ENCODE assay signal across 9 cellular contexts in the genomic region with DNA sequence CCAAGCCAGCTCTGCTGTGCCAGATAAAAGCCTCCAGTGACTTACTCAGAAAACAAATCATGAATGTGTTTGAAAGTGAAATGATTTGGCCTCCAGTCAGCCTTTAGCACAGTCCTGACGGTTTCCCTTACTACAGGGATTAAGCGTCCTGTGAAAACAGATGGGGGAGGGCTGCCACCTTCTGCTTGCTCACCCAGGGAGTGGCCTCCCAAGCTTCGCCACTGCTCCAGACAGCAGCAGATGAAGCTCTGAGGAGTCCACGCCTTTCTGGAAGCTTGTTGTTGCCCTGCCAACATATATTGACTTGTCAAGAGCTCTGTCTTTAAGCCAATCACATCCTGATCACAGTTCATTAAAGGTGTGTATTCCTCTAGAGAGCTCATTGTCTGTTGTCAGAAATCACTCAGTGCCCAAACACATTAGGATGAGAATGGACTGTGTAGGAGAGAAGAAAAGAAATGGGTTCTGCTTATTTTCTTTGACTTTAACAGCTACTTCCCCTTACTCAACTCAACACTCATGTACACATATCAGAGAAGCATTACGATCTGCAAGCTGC. TPM values are rescaled to one million over a fixed set of nuclear protein-coding genes. Genes with fewer than 3 reads are reported as not detected.
DNase-seq lines count a peak whose midpoint lies in the region; ATAC-seq and TF ChIP-seq lines count a peak whose summit lies in the region.
"Had no signal": no experiment of that assay in that cellular context is flagged by ENCODE, and none has a peak within 500 bp of the region (broad histone marks: within the 10 kb centered on the region; RNA-seq: fewer than 3 reads in every experiment).

No MANE protein-coding gene starts in this region.

- BruUV-seq in PC-9 (replicated peaks; lab: Mats Ljungman, UMichigan), result no TSS peak

- H4K20me1 ChIP-seq in PC-9 (ENCODE audit: insufficient read depth), result no peaks in the 10 kb centered on the region

- H3K9me3 ChIP-seq in PC-9 (ENCODE audit: insufficient read depth, low read depth) (no peaks in the 10 kb centered on the region; the same call in 1 of the 2 replicates), gastroesophageal sphincter (no peaks in the 10 kb centered on the region), sigmoid colon (no peaks in the 10 kb centered on the region)

- peak; percentile 57 for ATAC-seq in gastroesophageal sphincter
- no peak for ATAC-seq in GM18873 (IDR thresholded peaks at IDR 0.05; ENCODE audit: low FRiP score, unreplicated experiment)

- CTCF ChIA-PET in PC-9 (lab: Charles Lee), result interaction anchor here (0.6 to 1.4 kb wide), 4 partner anchors 18 to 323 kb away, joined by 3 to 7 read pairs (median 4); no protein-coding TSS in a partner anchor

- no peaks in the 10 kb centered on the region for H3K9me2 ChIP-seq in PC-9 (ENCODE audit: insufficient read depth)

- POLR2A ChIA-PET in PC-9 (lab: Charles Lee; ENCODE audit: unreplicated experiment), result interaction anchor here (0.5 to 0.9 kb wide), 7 partner anchors 28 to 323 kb away, joined by 3 to 16 read pairs (median 4); partner anchors contain the start of gene DAB2

- no peaks in the 10 kb centered on the region for H3K36me3 ChIP-seq in PC-9 (ENCODE audit: low read depth)
- no peaks in the 10 kb centered on the region for H3K36me3 ChIP-seq in gastroesophageal sphincter
- H3K36me3 ChIP-seq in sigmoid colon, result no peaks in the 10 kb centered on the region

- TF ChIP-seq POLR2A in gastroesophageal sphincter (IDR thresholded peaks at IDR 0.05) (no peak), sigmoid colon (IDR thresholded peaks at IDR 0.05) (no peak)

- peaks cover 35% of the 10 kb centered on the region for H3K4me1 ChIP-seq in PC-9 (replicated peaks; ENCODE audit: insufficient read depth)
- peaks cover 0 to 4% (median 0%) of the 10 kb centered on the region in 3 donors for H3K4me1 ChIP-seq in gastroesophageal sphincter
- H3K4me1 ChIP-seq in sigmoid colon, result peaks cover 0 to 6% (median 3%) of the 10 kb centered on the region in 4 donors

- no peak overlapping the region for H3K4me3 ChIP-seq in PC-9
- H3K4me3 ChIP-seq in gastroesophageal sphincter, result no peak overlapping the region
- H3K4me3 ChIP-seq in sigmoid colon, result no peak overlapping the region

- peak; percentile 47 for DNase-seq in HCEC 1CT
- peak; percentile 70 to 89 for DNase-seq in PC-9
- DNase-seq in sigmoid colon, result peak; percentile 64
- no peak for DNase-seq in activated effector memory CD4-positive, alpha-beta T cell treated with Interleukin-2 at 50 U/mL for 16 hours
- DNase-seq in DMS53 treated with DMSO at 0.1 percent for 48 hours (lab: John Stamatoyannopoulos, UW; ENCODE audit: unreplicated experiment), result no peak
- DNase-seq in NCI-H446 (lab: John Stamatoyannopoulos, UW), result no peak
- DNase-seq: effector CD8-positive, alpha-beta T cell had no signal

- WGBS in gastroesophageal sphincter (ENCODE audit: low coverage in 1 of 2), 2 donors, result 34 to 66% methylated on average over 2 to 5 of the region's 5 CpGs
- WGBS in sigmoid colon, 2 donors, result 18 to 53% methylated on average over 5 of the region's 5 CpGs

- no peak for TF ChIP-seq CTCF in PC-9 (conservative IDR thresholded peaks at IDR 0.05)
- TF ChIP-seq CTCF in gastroesophageal sphincter (IDR thresholded peaks at IDR 0.05), result no peak
- no peak for TF ChIP-seq CTCF in sigmoid colon (IDR thresholded peaks at IDR 0.05)

- H3F3A ChIP-seq in PC-9 (ENCODE audit: insufficient read depth, low read depth), result peaks cover 8% of the 10 kb centered on the region; the same call in 1 of the 2 replicates

- H3K27me3 ChIP-seq in PC-9 (ENCODE audit: insufficient read depth, low read depth), result no peaks in the 10 kb centered on the region
- no peaks in the 10 kb centered on the region for H3K27me3 ChIP-seq in gastroesophageal sphincter
- no peaks in the 10 kb centered on the region for H3K27me3 ChIP-seq in sigmoid colon

- H3K4me2 ChIP-seq in PC-9, result peak overlapping the region; percentile 21; the same call in 1 of the 2 replicates

- H3K27ac ChIP-seq in PC-9, result peak overlapping the region; percentile 4; the same call in 1 of the 2 replicates
- no peak overlapping the region for H3K27ac ChIP-seq in gastroesophageal sphincter
- H3K27ac ChIP-seq in sigmoid colon, result no peak overlapping the region

- H3K79me2 ChIP-seq in PC-9 (ENCODE audit: low read depth), result no peaks in the 10 kb centered on the region

- intact Hi-C loops in PC-9 (cut with micrococcal nuclease; ENCODE audit: unreplicated experiment), result loop anchor here (10.0 kb wide), 1 partner anchor 379 kb away; the partner anchor contains the start of gene OSMR
- intact Hi-C loops in sigmoid colon (cut with DNase I), result no loop called here

- TF ChIP-seq EP300 in gastroesophageal sphincter (IDR thresholded peaks at IDR 0.05) (no peak), sigmoid colon (IDR thresholded peaks at IDR 0.05) (no peak)

- 0 out of 2 replicates have a peak overlapping the region, but pooled peaks have one; percentile 10 for H2AFZ ChIP-seq in PC-9

RNA-seq across cellular contexts. Expression of gene FYB1, which starts 4.9 kb away (rescaled TPM):
- total RNA-seq in PC-9 (2021) (7.1 and 10.5 TPM in 2 replicates), gastroesophageal sphincter (1 to 10 TPM; 2.5 to 9.3 (median 5.9) TPM), sigmoid colon (10 to 100 TPM in 3 of 4 donors, 1 to 10 TPM in 1; 8.6 to 15.5 (median 12.4) TPM)
- 10 to 100 TPM in 1 of 3 donors, 1 to 10 TPM in 2; 2.8 to 18.2 (median 3.6) TPM for polyA plus RNA-seq in sigmoid colon

Comparison
In these comparisons a context has a peak if more than half of its experiments do, and no peak if none do; other contexts are left out.
1. DNase-seq: peak in HCEC 1CT (single experiment), PC-9 (2 of 2) and sigmoid colon (single experiment); none in activated effector memory CD4-positive, alpha-beta T cell treated with Interleukin-2 at 50 U/mL for 16 hours (single experiment), DMS53 treated with DMSO at 0.1 percent for 48 hours (single experiment) and NCI-H446 (0 of 2).